3 cellular contexts compared by ENCODE assay signal in genomic region chr10:71622656-71623055, GRCh38.
TF ChIP-seq lines count a peak whose summit lies in the region.

No MANE protein-coding gene starts in this region.

TF ChIP-seq in HCT116, 20 proteins besides CTCF, POLR2A, EP300 and RAD21:
- TF ChIP-seq EZH2 (IDR thresholded peaks at IDR 0.05) (no peak), CBX3 (IDR thresholded peaks at IDR 0.05; ENCODE audit: low read depth) (no peak), ATF3 (IDR thresholded peaks at IDR 0.05) (no peak), ZNF274 (IDR thresholded peaks at IDR 0.05; ENCODE audit: low read depth, low read length) (no peak), EZH2phosphoT487 (IDR thresholded peaks at IDR 0.05; ENCODE audit: borderline replicate concordance) (no peak), JUND (IDR thresholded peaks at IDR 0.05) (no peak), YY1 (IDR thresholded peaks at IDR 0.05; ENCODE audit: extremely low read depth, insufficient replicate concordance, low read depth, low read length) (no peak), ZFX (IDR thresholded peaks at IDR 0.05) (no peak), POLR2AphosphoS5 (IDR thresholded peaks at IDR 0.05; ENCODE audit: low read depth, low read length) (no peak), SRF (IDR thresholded peaks at IDR 0.05; ENCODE audit: low read depth) (no peak)

TF ChIP-seq in WTC11, 78 proteins besides CTCF, POLR2A, EP300 and RAD21:
- TF ChIP-seq PRRX2 (CRISPR knock-in tag; IDR thresholded peaks at IDR 0.05) (no peak), ZNF263 (CRISPR knock-in tag; IDR thresholded peaks at IDR 0.05; ENCODE audit: low read depth) (no peak)

TF ChIP-seq in HepG2, 621 proteins besides CTCF, POLR2A, EP300 and RAD21:
- no peak for TF ChIP-seq LBX2 (CRISPR knock-in tag; IDR thresholded peaks at IDR 0.05; ENCODE audit: borderline replicate concordance)
- TF ChIP-seq ZFX (CRISPR knock-in tag; IDR thresholded peaks at IDR 0.05; ENCODE audit: low read depth) = no peak
- no peak for TF ChIP-seq ATF3 (CRISPR knock-in tag; IDR thresholded peaks at IDR 0.05)
- TF ChIP-seq ZNF331 (CRISPR knock-in tag; IDR thresholded peaks at IDR 0.05) = no peak
- no peak for TF ChIP-seq MTF1 (CRISPR knock-in tag; IDR thresholded peaks at IDR 0.05)
- TF ChIP-seq ZNF639 (CRISPR knock-in tag; conservative IDR thresholded peaks at IDR 0.05) = no peak
- no peak for TF ChIP-seq REL (CRISPR knock-in tag; conservative IDR thresholded peaks at IDR 0.05)
- TF ChIP-seq ZBTB38 (CRISPR knock-in tag; IDR thresholded peaks at IDR 0.05) = no peak
- no peak for TF ChIP-seq ZNF543 (CRISPR knock-in tag; IDR thresholded peaks at IDR 0.05)
- TF ChIP-seq CBX1 (IDR thresholded peaks at IDR 0.05; ENCODE audit: low read depth) = no peak
- TF ChIP-seq ZNF562 (CRISPR knock-in tag; IDR thresholded peaks at IDR 0.05; ENCODE audit: borderline replicate concordance) = no peak
- no peak for TF ChIP-seq ATAD3A (CRISPR knock-in tag; IDR thresholded peaks at IDR 0.05)
- TF ChIP-seq ZNF333 (CRISPR knock-in tag; IDR thresholded peaks at IDR 0.05; ENCODE audit: borderline replicate concordance) = no peak
- no peak for TF ChIP-seq ZNF790 (CRISPR knock-in tag; IDR thresholded peaks at IDR 0.05; ENCODE audit: borderline replicate concordance)
- no peak for TF ChIP-seq ATF4 (CRISPR knock-in tag; IDR thresholded peaks at IDR 0.05)
- TF ChIP-seq SP4 (CRISPR knock-in tag; IDR thresholded peaks at IDR 0.05) = no peak
- no peak for TF ChIP-seq POLR2AphosphoS2 (IDR thresholded peaks at IDR 0.05; ENCODE audit: low read depth, low read length)
- no peak for TF ChIP-seq ATF2 (CRISPR knock-in tag; IDR thresholded peaks at IDR 0.05)
